ENCODE assay signal across 12 cellular contexts in the genomic region with DNA sequence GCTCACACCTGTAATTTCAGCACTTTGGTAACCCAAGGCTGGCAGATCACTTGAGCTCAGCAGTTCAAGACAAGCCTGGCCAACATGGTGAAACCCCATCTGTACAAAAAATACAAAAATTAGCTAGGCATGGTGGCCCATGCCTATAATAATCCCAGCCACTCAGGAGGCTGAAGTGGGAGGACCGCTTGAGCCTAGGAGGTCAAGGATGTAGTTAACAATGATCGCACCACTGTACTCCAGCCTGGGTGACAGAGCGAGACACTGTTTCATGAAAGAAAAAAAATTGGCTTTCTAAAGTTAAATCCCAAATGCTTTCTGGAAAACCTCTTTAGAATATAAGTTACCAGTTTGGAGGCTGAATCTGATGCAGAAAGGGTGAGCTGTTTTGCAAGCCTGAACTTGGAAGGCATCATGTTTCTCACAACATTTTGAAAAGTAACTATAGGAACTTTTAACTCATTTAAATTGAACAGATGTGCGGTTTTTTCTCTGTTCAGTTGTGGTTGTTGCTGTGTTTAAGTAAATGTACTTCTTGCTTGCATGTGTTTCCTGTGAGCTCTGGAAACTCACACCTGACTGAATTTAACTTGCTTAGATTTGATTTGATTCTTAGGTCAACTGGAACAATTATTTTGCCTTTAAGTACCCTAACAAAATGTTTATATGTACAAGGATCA. TPM values are rescaled to one million over a fixed set of nuclear protein-coding genes. Genes with fewer than 3 reads are reported as not detected.
DNase-seq lines count a peak whose midpoint lies in the region; ATAC-seq and TF ChIP-seq lines count a peak whose summit lies in the region.
"Had no signal": no experiment of that assay in that cellular context is flagged by ENCODE, and none has a peak within 500 bp of the region (broad histone marks: within the 10 kb centered on the region; RNA-seq: fewer than 3 reads in every experiment).

No MANE protein-coding gene starts in this region.

- ATAC-seq in GM21723 (IDR thresholded peaks at IDR 0.05; ENCODE audit: unreplicated experiment) (peak; percentile 63), memory B cell (ENCODE audit: low read depth) (peak; percentile 88)

- peak overlapping the region; percentile 37 for H3K4me3 Mint-ChIP-seq in memory B cell
- H3K4me3 Mint-ChIP-seq: nephron had no signal

- no peaks in the 10 kb centered on the region for H3K9me3 Mint-ChIP-seq in memory B cell
- H3K9me3 Mint-ChIP-seq: nephron had no signal

- no peak for TF ChIP-seq CTCF in right atrium auricular region (IDR thresholded peaks at IDR 0.05)

- H3K27me3 ChIP-seq in right atrium auricular region (no peaks in the 10 kb centered on the region), H7 (ENCODE audit: control insufficient read depth, insufficient read depth, low read length) (no peaks in the 10 kb centered on the region)
- H3K27me3 ChIP-seq: transverse colon had no signal

- H3K27ac Mint-ChIP-seq in memory B cell = peak overlapping the region; percentile 70
- H3K27ac Mint-ChIP-seq: nephron had no signal

- no peak overlapping the region for H3K27ac ChIP-seq in right atrium auricular region
- H3K27ac ChIP-seq: transverse colon had no signal

- no peaks in the 10 kb centered on the region for H3K36me3 Mint-ChIP-seq in memory B cell

- H3K9me3 ChIP-seq in right atrium auricular region = no peaks in the 10 kb centered on the region
- H3K9me3 ChIP-seq: transverse colon had no signal

- H3K4me1 ChIP-seq in right atrium auricular region = no peaks in the 10 kb centered on the region

- H3K4me3 ChIP-seq in Jurkat, Clone E6-1 (ENCODE audit: low read length) = peak overlapping the region; percentile 20; the same call in 1 of the 2 replicates
- no peak overlapping the region for H3K4me3 ChIP-seq in right atrium auricular region
- H3K4me3 ChIP-seq in H7 (ENCODE audit: insufficient read depth, low read depth, low read length) = no peak overlapping the region
- H3K4me3 ChIP-seq: transverse colon had no signal

- DNase-seq in NCI-H2171 treated with DMSO at 0.1 percent for 48 hours (lab: John Stamatoyannopoulos, UW) (peak; percentile 4), NCI-H2171 (lab: John Stamatoyannopoulos, UW) (no peak), memory B cell (ENCODE audit: low spot score in 2 of 2) (no peak), HuH-7 (ENCODE audit: low spot score) (no peak), right atrium auricular region (ENCODE audit: low spot score) (no peak), H7 (no peak)
- DNase-seq in Jurkat, Clone E6-1 (ENCODE audit: low read depth, low spot score) = peak; percentile 96
- DNase-seq: 8988T, NCI-H1105, transverse colon had no signal

- no peaks in the 10 kb centered on the region for H3K36me3 ChIP-seq in right atrium auricular region
- no peaks in the 10 kb centered on the region for H3K36me3 ChIP-seq in H7 (replicated peaks; ENCODE audit: control insufficient read depth, insufficient read depth, low read length)
- H3K36me3 ChIP-seq: transverse colon had no signal

- H3K27me3 Mint-ChIP-seq in memory B cell = no peaks in the 10 kb centered on the region

- peaks cover 37% of the 10 kb centered on the region for H3K4me1 Mint-ChIP-seq in memory B cell

RNA-seq across cellular contexts. Expression of gene TMEM131L, which starts 39.8 kb away (rescaled TPM):
- 31.0 TPM for polyA plus RNA-seq in Jurkat, Clone E6-1 (2012; ENCODE audit: insufficient read depth, insufficient read length)
- total RNA-seq in right atrium auricular region = 10 to 100 TPM; 10.9 to 15.4 TPM
- 19.6 and 25.5 TPM in 2 replicates for total RNA-seq in H7 (2014; rRNA removed; shearing (Covaris generic))

Comparison
In these comparisons a context has a peak if more than half of its experiments do, and no peak if none do; other contexts are left out.
1. DNase-seq: peak in NCI-H2171 treated with DMSO at 0.1 percent for 48 hours (single experiment) and Jurkat, Clone E6-1 (single experiment); none in NCI-H2171 (single experiment), memory B cell (0 of 2), HuH-7 (single experiment), right atrium auricular region (single experiment) and H7 (single experiment).